8 cellular contexts compared by ENCODE assay signal in genomic region chr6:129936329-129937165, GRCh38.
DNase-seq lines count a peak whose midpoint lies in the region; ATAC-seq and TF ChIP-seq lines count a peak whose summit lies in the region.

No MANE protein-coding gene starts in this region.

- no peaks in the 10 kb centered on the region for H3K36me3 Mint-ChIP-seq in brain

- H3K27me3 Mint-ChIP-seq in brain = no peaks in the 10 kb centered on the region

- H3K27ac Mint-ChIP-seq in brain = no peak overlapping the region

- in situ Hi-C loops in KBM-7 (cut with MboI; ENCODE audit: low pct_unique_long_range_greater_than_20kb, low sequenced_read_pairs) = no loop called here

- intact Hi-C loops in left colon (cut with DNase I, micrococcal nuclease) = no loop called here

- peak; percentile 63 to 73 for TF ChIP-seq CTCF in brain (conservative IDR thresholded peaks at IDR 0.05)

- peak overlapping the region in 1 of 5 experiments; percentile 40 for H3K4me3 Mint-ChIP-seq in brain

- H3K9me3 Mint-ChIP-seq in brain = no peaks in the 10 kb centered on the region

- ATAC-seq in GM19452 (IDR thresholded peaks at IDR 0.05; ENCODE audit: unreplicated experiment) (peak; percentile 57), SK-N-SH treated with all-trans-retinoic acid at 6 μM for 48 hours (peak; percentile 84), left colon (peak; percentile 73)

- no peaks in the 10 kb centered on the region for H3K4me1 Mint-ChIP-seq in brain

- peak; percentile 3 for DNase-seq in DMS153 treated with DMSO at 0.1 percent for 48 hours (lab: John Stamatoyannopoulos, UW; ENCODE audit: unreplicated experiment)
- peak; percentile 69 for DNase-seq in KBM-7
- peak in 1 of 2 donors; percentile 56 for DNase-seq in left colon
- DNase-seq in stimulated activated CD8-positive, alpha-beta memory T cell treated with anti-CD3 and anti-CD28 coated beads, Interleukin-4, amount 100 ng/mL, for 1 hour (ENCODE audit: low read depth in 2 of 2, low spot score in 1 of 2) = peak; percentile 5 to 11
- no peak for DNase-seq in NCI-H1092 (lab: John Stamatoyannopoulos, UW)

TF ChIP-seq in SK-N-SH treated with all-trans-retinoic acid at 6 μM for 48 hours, 23 proteins besides CTCF, POLR2A, EP300 and RAD21:
- no peak for TF ChIP-seq BACH2 (CRISPR knock-in tag; IDR thresholded peaks at IDR 0.05; ENCODE audit: borderline replicate concordance)
- no peak for TF ChIP-seq PATZ1 (CRISPR knock-in tag; IDR thresholded peaks at IDR 0.05; ENCODE audit: borderline replicate concordance)
- TF ChIP-seq CREB5 (CRISPR knock-in tag; IDR thresholded peaks at IDR 0.05; ENCODE audit: low read depth) = no peak
- no peak for TF ChIP-seq ZC3H10 (CRISPR knock-in tag; IDR thresholded peaks at IDR 0.05)
- TF ChIP-seq GLIS3 (CRISPR knock-in tag; IDR thresholded peaks at IDR 0.05) = no peak
- no peak for TF ChIP-seq PPARA (CRISPR knock-in tag; IDR thresholded peaks at IDR 0.05; ENCODE audit: borderline replicate concordance)
- no peak for TF ChIP-seq TOX (CRISPR knock-in tag; IDR thresholded peaks at IDR 0.05; ENCODE audit: borderline replicate concordance)
- no peak for TF ChIP-seq ZNF70 (CRISPR knock-in tag; IDR thresholded peaks at IDR 0.05)
- no peak for TF ChIP-seq ZFP3 (CRISPR knock-in tag; IDR thresholded peaks at IDR 0.05)
- no peak for TF ChIP-seq ZNF565 (CRISPR knock-in tag; conservative IDR thresholded peaks at IDR 0.05; ENCODE audit: low read depth)
- TF ChIP-seq POU6F1 (CRISPR knock-in tag; IDR thresholded peaks at IDR 0.05; ENCODE audit: borderline replicate concordance, low read depth) = no peak
- no peak for TF ChIP-seq SNAI2 (CRISPR knock-in tag; IDR thresholded peaks at IDR 0.05)
- TF ChIP-seq ARNTL (CRISPR knock-in tag; IDR thresholded peaks at IDR 0.05; ENCODE audit: borderline replicate concordance, low read depth) = no peak
TF ChIP-seq in SK-N-SH treated with all-trans-retinoic acid at 6 μM for 48 hours: peak in this region for 0.
